27 cellular contexts compared by ENCODE assay signal in genomic region chrX:128992107-128992971, GRCh38.
DNase-seq lines count a peak whose midpoint lies in the region; TF ChIP-seq lines count a peak whose summit lies in the region.
"Had no signal": no experiment of that assay in that cellular context is flagged by ENCODE, and none has a peak within 500 bp of the region (broad histone marks: within the 10 kb centered on the region; RNA-seq: fewer than 3 reads in every experiment).

No MANE protein-coding gene starts in this region.

- H3K9me3 ChIP-seq in SJCRH30 (replicated peaks) (no peaks in the 10 kb centered on the region), osteoblast (ENCODE audit: low read depth, low read length) (peaks cover 3% of the 10 kb centered on the region)
- H3K9me3 ChIP-seq: A549, HAP-1, upper lobe of left lung had no signal

- no peaks in the 10 kb centered on the region for H3K36me3 ChIP-seq in SJCRH30
- H3K36me3 ChIP-seq in osteoblast (ENCODE audit: insufficient read depth, low read length): no peaks in the 10 kb centered on the region
- H3K36me3 ChIP-seq: BLaER1, HAP-1, upper lobe of left lung had no signal

- no peaks in the 10 kb centered on the region for H3K4me1 Mint-ChIP-seq in activated naive CD4-positive, alpha-beta T cell treated with anti-CD3 and anti-CD28 coated beads, Interleukin-2, amount 10 ng/mL, durations not matched to agents 7 days and 5 days
- no peaks in the 10 kb centered on the region for H3K4me1 Mint-ChIP-seq in activated naive CD4-positive, alpha-beta T cell treated with anti-CD3 and anti-CD28 coated beads for 36 hours (ENCODE audit: low read depth)
- H3K4me1 Mint-ChIP-seq: activated naive CD4-positive, alpha-beta T cell treated with anti-CD3 and anti-CD28 coated beads, Interleukin-2, amount 50 U/mL, for 24 hours; immature natural killer cell; naive B cell had no signal

- intact Hi-C loops in activated naive CD4-positive, alpha-beta T cell treated with anti-CD3 and anti-CD28 coated beads for 36 hours (cut with micrococcal nuclease): no loop called here

- no peak overlapping the region for H3K4me3 Mint-ChIP-seq in activated naive CD4-positive, alpha-beta T cell treated with anti-CD3 and anti-CD28 coated beads, Interleukin-2, amount 10 ng/mL, durations not matched to agents 7 days and 5 days
- H3K4me3 Mint-ChIP-seq in activated naive CD4-positive, alpha-beta T cell treated with anti-CD3 and anti-CD28 coated beads for 36 hours: no peak overlapping the region
- H3K4me3 Mint-ChIP-seq: activated naive CD4-positive, alpha-beta T cell treated with anti-CD3 and anti-CD28 coated beads, Interleukin-2, amount 50 U/mL, for 24 hours; immature natural killer cell; naive B cell had no signal

- H3K36me3 Mint-ChIP-seq in activated naive CD4-positive, alpha-beta T cell treated with anti-CD3 and anti-CD28 coated beads, Interleukin-2, amount 10 ng/mL, durations not matched to agents 7 days and 5 days: no peaks in the 10 kb centered on the region
- no peaks in the 10 kb centered on the region for H3K36me3 Mint-ChIP-seq in activated naive CD4-positive, alpha-beta T cell treated with anti-CD3 and anti-CD28 coated beads for 36 hours (ENCODE audit: low read depth)
- H3K36me3 Mint-ChIP-seq: activated naive CD4-positive, alpha-beta T cell treated with anti-CD3 and anti-CD28 coated beads, Interleukin-2, amount 50 U/mL, for 24 hours; immature natural killer cell; naive B cell had no signal

- H3K4me2 ChIP-seq in osteoblast (ENCODE audit: insufficient read depth, low read length): no peak overlapping the region
- H3K4me2 ChIP-seq: A549, BLaER1 had no signal

- no peak overlapping the region for H3K27ac Mint-ChIP-seq in activated naive CD4-positive, alpha-beta T cell treated with anti-CD3 and anti-CD28 coated beads, Interleukin-2, amount 10 ng/mL, durations not matched to agents 7 days and 5 days
- no peak overlapping the region for H3K27ac Mint-ChIP-seq in activated naive CD4-positive, alpha-beta T cell treated with anti-CD3 and anti-CD28 coated beads for 36 hours
- H3K27ac Mint-ChIP-seq: activated naive CD4-positive, alpha-beta T cell treated with anti-CD3 and anti-CD28 coated beads, Interleukin-2, amount 50 U/mL, for 24 hours; immature natural killer cell; naive B cell had no signal

- no peak overlapping the region for H2AFZ ChIP-seq in osteoblast (ENCODE audit: low read length)
- H2AFZ ChIP-seq: parathyroid adenoma had no signal

- H3K4me1 ChIP-seq in SJCRH30 (no peaks in the 10 kb centered on the region), osteoblast (ENCODE audit: insufficient read depth, low read length) (no peaks in the 10 kb centered on the region)
- H3K4me1 ChIP-seq: A549, BLaER1, HAP-1, parathyroid adenoma, upper lobe of left lung had no signal

- H4K20me1 ChIP-seq in osteoblast (ENCODE audit: insufficient read depth, low read length): no peaks in the 10 kb centered on the region
- H4K20me1 ChIP-seq: BLaER1 had no signal

- H3K4me3 ChIP-seq in SJCRH30 (no peak overlapping the region), osteoblast (ENCODE audit: insufficient read depth, low read length) (no peak overlapping the region), foreskin fibroblast (ENCODE audit: low read depth in 1 of 2, low read length in 2 of 2) (no peak overlapping the region)
- H3K4me3 ChIP-seq: A549, BLaER1, HAP-1, upper lobe of left lung had no signal

- H3K9me3 Mint-ChIP-seq in activated naive CD4-positive, alpha-beta T cell treated with anti-CD3 and anti-CD28 coated beads, Interleukin-2, amount 10 ng/mL, durations not matched to agents 7 days and 5 days: peaks cover 2% of the 10 kb centered on the region
- H3K9me3 Mint-ChIP-seq in activated naive CD4-positive, alpha-beta T cell treated with anti-CD3 and anti-CD28 coated beads for 36 hours: peaks cover 6% of the 10 kb centered on the region
- H3K9me3 Mint-ChIP-seq: activated naive CD4-positive, alpha-beta T cell treated with anti-CD3 and anti-CD28 coated beads, Interleukin-2, amount 50 U/mL, for 24 hours had no signal

- no peaks in the 10 kb centered on the region for H3K79me2 ChIP-seq in osteoblast (ENCODE audit: insufficient read depth, low read length)
- H3K79me2 ChIP-seq: parathyroid adenoma had no signal

- H3K27ac ChIP-seq in SJCRH30 (no peak overlapping the region), osteoblast (ENCODE audit: low read depth, low read length) (no peak overlapping the region)
- H3K27ac ChIP-seq: A549, BLaER1, parathyroid adenoma, upper lobe of left lung had no signal

- CTCF ChIA-PET in activated naive CD4-positive, alpha-beta T cell treated with anti-CD3 and anti-CD28 coated beads, Interleukin-2, amount 10 ng/mL, durations not matched to agents 7 days and 5 days (lab: Charles Lee): no interaction called here
- CTCF ChIA-PET in activated naive CD4-positive, alpha-beta T cell treated with anti-CD3 and anti-CD28 coated beads for 36 hours (lab: Charles Lee): no interaction called here

- no peaks in the 10 kb centered on the region for H3K27me3 Mint-ChIP-seq in activated naive CD4-positive, alpha-beta T cell treated with anti-CD3 and anti-CD28 coated beads, Interleukin-2, amount 10 ng/mL, durations not matched to agents 7 days and 5 days
- H3K27me3 Mint-ChIP-seq in activated naive CD4-positive, alpha-beta T cell treated with anti-CD3 and anti-CD28 coated beads for 36 hours (ENCODE audit: low read depth): no peaks in the 10 kb centered on the region
- H3K27me3 Mint-ChIP-seq: naive B cell had no signal

- H3K27me3 ChIP-seq in SJCRH30 (no peaks in the 10 kb centered on the region), osteoblast (ENCODE audit: insufficient read depth, low read length) (no peaks in the 10 kb centered on the region)
- H3K27me3 ChIP-seq: upper lobe of left lung had no signal

- TF ChIP-seq CTCF in osteoblast (IDR thresholded peaks at IDR 0.05; ENCODE audit: extremely low read depth, low read depth, low read length) (no peak), foreskin fibroblast (IDR thresholded peaks at IDR 0.05; ENCODE audit: low read depth, low read length) (no peak)

- DNase-seq in activated naive CD4-positive, alpha-beta T cell treated with anti-CD3 and anti-CD28 coated beads, Interleukin-2, amount 10 ng/mL, durations not matched to agents 7 days and 5 days: peak; percentile 18
- no peak for DNase-seq in activated naive CD4-positive, alpha-beta T cell treated with anti-CD3 and anti-CD28 coated beads for 36 hours
- peak; percentile 4 for DNase-seq in HuH-7 (ENCODE audit: low spot score)
- peak; percentile 3 to 9 for DNase-seq in SJCRH30
- DNase-seq in osteoblast (ENCODE audit: insufficient read length, low spot score, missing footprints): peak; percentile 29
- no peak for DNase-seq in SK-N-DZ (ENCODE audit: low spot score)
- no peak for DNase-seq in activated CD4-positive, alpha-beta T cell treated with anti-CD3 and anti-CD28 coated beads for 4 hours
- no peak for DNase-seq in foreskin fibroblast
- DNase-seq: activated CD4-positive, CD25-positive, alpha-beta regulatory T cell treated with anti-CD3 and anti-CD28 coated beads, Interleukin-2, amount 50 U/mL, for 72 hours; activated T-cell treated with anti-CD3 and anti-CD28 coated beads, Interleukin-2, amount 50 U/mL, for 1 hour; aorta; Calu3; central memory CD4-positive, alpha-beta T cell; head of caudate nucleus; immature natural killer cell; naive B cell; NCI-H1105; NCI-H2029 treated with DMSO at 0.1 percent for 48 hours; NCI-H226; right cardiac atrium; SW 1271; upper lobe of left lung had no signal

Comparison
In these comparisons a context has a peak if more than half of its experiments do, and no peak if none do; other contexts are left out.
1. DNase-seq: peak in activated naive CD4-positive, alpha-beta T cell treated with anti-CD3 and anti-CD28 coated beads, Interleukin-2, amount 10 ng/mL, durations not matched to agents 7 days and 5 days (single experiment), HuH-7 (single experiment), SJCRH30 (2 of 2) and osteoblast (single experiment); none in activated naive CD4-positive, alpha-beta T cell treated with anti-CD3 and anti-CD28 coated beads for 36 hours (single experiment), SK-N-DZ (single experiment), activated CD4-positive, alpha-beta T cell treated with anti-CD3 and anti-CD28 coated beads for 4 hours (0 of 2) and foreskin fibroblast (0 of 2).